Comparison of ENCODE assay signal across 1 cellular context in the genomic region with DNA sequence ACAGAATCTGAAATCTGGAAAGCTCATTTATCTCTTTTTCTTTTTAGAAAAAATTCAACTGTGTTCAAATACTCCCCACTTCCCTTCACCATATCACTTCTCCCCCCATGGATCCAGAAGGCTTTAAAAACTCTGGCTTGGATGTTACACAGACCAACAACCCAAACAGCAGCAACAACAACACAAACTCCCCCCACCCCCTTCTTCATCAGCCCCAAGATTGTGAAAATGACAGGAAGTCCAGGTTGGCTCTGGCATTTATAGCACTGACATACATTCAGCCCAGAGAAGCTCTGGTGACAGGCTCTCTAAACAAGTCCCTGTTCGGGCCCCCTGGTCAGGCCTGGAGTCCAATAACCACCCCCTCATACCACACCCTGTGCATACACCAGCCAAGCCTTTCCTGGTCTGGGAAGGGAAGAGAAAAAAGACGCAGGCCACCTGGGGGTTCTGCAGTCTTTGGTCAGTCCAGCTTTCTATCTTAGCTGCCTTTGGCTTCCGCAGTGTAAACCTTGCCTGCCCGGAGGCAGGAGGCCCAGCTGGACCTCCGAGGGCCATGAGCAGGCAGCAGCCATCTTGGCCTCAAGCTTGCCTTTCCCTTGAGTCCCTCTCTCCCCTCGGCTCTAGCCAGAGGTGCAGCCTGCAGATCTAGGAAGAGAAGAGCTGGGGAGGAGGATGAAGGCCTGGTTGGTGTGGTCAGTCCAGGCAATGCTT.
TF ChIP-seq lines count a peak whose summit lies in the region.

No MANE protein-coding gene starts in this region.

TF ChIP-seq in GM12891, 5 proteins besides CTCF, POLR2A, EP300 and RAD21:
- TF ChIP-seq TAF1 (IDR thresholded peaks at IDR 0.05; ENCODE audit: low read depth, low read length) (no peak), POU2F2 (IDR thresholded peaks at IDR 0.05; ENCODE audit: low read depth, low read length) (no peak), POLR2AphosphoS5 (IDR thresholded peaks at IDR 0.05; ENCODE audit: low read depth, low read length) (no peak)
